ENCODE assay signal across 8 cellular contexts in the genomic region with DNA sequence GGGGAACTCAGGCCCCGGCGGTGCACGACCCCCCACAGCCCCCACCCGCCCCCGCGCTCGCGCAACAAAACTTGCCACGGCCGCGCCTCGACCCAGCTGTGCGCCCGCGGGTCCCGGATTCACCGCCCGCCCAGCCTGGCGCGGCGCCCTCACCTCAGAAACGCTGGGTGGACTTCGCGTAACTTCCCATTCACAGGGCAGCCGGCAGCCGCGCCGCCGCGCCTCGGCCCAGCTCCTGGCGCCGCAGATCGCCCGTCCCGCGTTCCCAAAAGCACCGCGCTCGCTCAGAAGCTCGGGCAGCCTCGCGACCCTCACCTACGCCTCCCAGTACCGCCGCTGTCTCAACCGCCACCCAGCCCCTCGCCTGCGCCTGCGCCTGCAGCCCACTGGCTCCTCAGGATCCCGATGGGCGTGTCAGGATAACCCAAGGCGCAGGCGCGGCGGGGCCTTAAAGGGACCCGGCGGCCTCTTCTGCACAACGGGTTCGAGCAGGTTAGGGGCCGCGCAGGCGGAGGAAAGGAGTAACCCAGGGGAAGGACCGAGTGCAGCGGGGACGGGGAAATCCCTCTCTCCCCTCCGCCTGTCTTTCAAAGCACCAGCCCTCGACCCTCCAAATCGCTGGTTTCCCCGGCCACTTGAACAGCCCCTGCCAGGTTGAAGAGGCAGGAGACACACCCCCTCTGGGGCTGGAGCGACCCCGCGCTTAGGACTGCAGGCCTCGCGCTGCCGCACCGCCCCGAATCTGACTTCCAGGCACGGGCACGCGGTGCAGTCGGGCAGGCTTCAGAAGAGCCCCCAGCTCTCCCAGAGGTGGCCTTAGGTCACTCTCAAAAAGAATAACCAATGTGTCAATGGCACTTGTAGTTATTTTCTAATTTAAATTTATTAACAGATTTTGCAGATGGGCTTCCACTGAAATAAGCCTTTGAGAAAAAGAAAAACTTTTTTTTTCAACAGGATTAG. TPM values are rescaled to one million over a fixed set of nuclear protein-coding genes. Genes with fewer than 3 reads are reported as not detected.
DNase-seq lines count a peak whose midpoint lies in the region; ATAC-seq, FAIRE-seq and TF ChIP-seq lines count a peak whose summit lies in the region.

A gene (minus strand): TSS at position 380 of the 963 bp plus-strand sequence.

- H3K9me3 ChIP-seq in DND-41 (ENCODE audit: insufficient read depth, low read length, severe bottlenecking) (no peaks in the 10 kb centered on the region), Karpas-422 (ENCODE audit: low read length) (no peaks in the 10 kb centered on the region)

- H3K9me3 Mint-ChIP-seq in GM23338 = no peaks in the 10 kb centered on the region
- H3K9me3 Mint-ChIP-seq in naive B cell = no peaks in the 10 kb centered on the region

- H3K27ac ChIP-seq in DND-41 (ENCODE audit: low read length) (peak within 1 kb of the TSS; percentile 72), GM23338 (ENCODE audit: low read depth) (no peak within 1 kb of the TSS), Karpas-422 (ENCODE audit: low read length) (no peak within 1 kb of the TSS)

- peaks cover 10% of the 10 kb centered on the region for H3F3A ChIP-seq in GM23338 (replicated peaks; ENCODE audit: low read depth)

- H3K4me1 ChIP-seq in DND-41 (ENCODE audit: insufficient read depth, low read length) (peaks cover 33% of the 10 kb centered on the region), GM23338 (ENCODE audit: insufficient read depth) (peaks cover 18% of the 10 kb centered on the region), Karpas-422 (ENCODE audit: low read length) (peaks cover 26% of the 10 kb centered on the region)

- H2AFZ ChIP-seq in DND-41 (ENCODE audit: low read depth, low read length) (peak within 1 kb of the TSS; percentile 77), GM23338 (peak within 1 kb of the TSS; percentile 97), Karpas-422 (ENCODE audit: low read length) (peak within 1 kb of the TSS; percentile 99)

- peak within 1 kb of the TSS; percentile 69 for H3K9ac ChIP-seq in DND-41 (ENCODE audit: low read depth, low read length)
- peak within 1 kb of the TSS; percentile 80 for H3K9ac ChIP-seq in Karpas-422 (ENCODE audit: low read length)

- H4K20me1 ChIP-seq in DND-41 (ENCODE audit: insufficient read depth, low read length) (peaks cover 9% of the 10 kb centered on the region; the same call in 1 of the 2 replicates), GM23338 (replicated peaks; ENCODE audit: insufficient read depth) (peaks cover 24% of the 10 kb centered on the region), Karpas-422 (ENCODE audit: insufficient read depth, low read depth, low read length) (peaks cover 5% of the 10 kb centered on the region; the same call in 1 of the 2 replicates)

- H3K4me3 Mint-ChIP-seq in GM23338 (no peak within 1 kb of the TSS), naive B cell (no peak within 1 kb of the TSS)

- FAIRE-seq in RCC 7860 (lab: Jason Lieb, UNC) = no peak

- ATAC-seq in DND-41 (ENCODE audit: insufficient read depth, low read depth) (peak; percentile 98), GM23338 (peak; percentile 95), naive B cell (ENCODE audit: low read depth in 2 of 2) (peak; percentile 85 to 87)

- H3K4me1 Mint-ChIP-seq in GM23338 = no peaks in the 10 kb centered on the region
- H3K4me1 Mint-ChIP-seq in naive B cell = no peaks in the 10 kb centered on the region

- H3K4me3 ChIP-seq in DND-41 (ENCODE audit: low read depth in 1 of 2, low read length in 2 of 2) (peak within 1 kb of the TSS; percentile 50 to 73), GM23338 (peak within 1 kb of the TSS; percentile 78), Karpas-422 (ENCODE audit: low read length) (peak within 1 kb of the TSS; percentile 78), fibroblast of mammary gland (ENCODE audit: control insufficient read depth, low read depth, low read length) (peak within 1 kb of the TSS; percentile 78)

- H3K79me2 ChIP-seq in DND-41 (ENCODE audit: insufficient read depth, low read length) (peaks cover 43% of the 10 kb centered on the region), GM23338 (replicated peaks; ENCODE audit: insufficient read depth) (peaks cover 12% of the 10 kb centered on the region; the same call in 1 of the 2 replicates), Karpas-422 (ENCODE audit: low read length) (no peaks in the 10 kb centered on the region)

- DNase-seq in DND-41 (peak; percentile 99), GM23338 (ENCODE audit: low spot score) (peak; percentile 100), Karpas-422 (peak; percentile 99), RCC 7860 (ENCODE audit: low spot score) (peak; percentile 90), fibroblast of mammary gland (ENCODE audit: low read depth) (peak; percentile 89), naive B cell (peak; percentile 86)
- peak; percentile 76 to 87 for DNase-seq in activated T-helper 1 cell treated with anti-CD3 and anti-CD28 coated beads, Interleukin-2, amount 50 U/mL, for 16 hours (ENCODE audit: low read depth in 1 of 2, low spot score in 1 of 2)
- peak; percentile 97 to 98 for DNase-seq in stimulated activated CD8-positive, alpha-beta memory T cell treated with anti-CD3 and anti-CD28 coated beads, Interleukin-7, amount 100 ng/mL, for 48 hours (ENCODE audit: extremely low read depth in 1 of 2, low read depth in 1 of 2)

- H3K36me3 Mint-ChIP-seq in GM23338 (ENCODE audit: low read depth) (no peaks in the 10 kb centered on the region), naive B cell (no peaks in the 10 kb centered on the region)

- H3K27me3 ChIP-seq in DND-41 (ENCODE audit: insufficient read depth, low read length, poor library complexity) (no peaks in the 10 kb centered on the region), GM23338 (ENCODE audit: insufficient read depth) (peaks cover 52% of the 10 kb centered on the region), Karpas-422 (ENCODE audit: low read length) (0 out of 2 replicates have a peak, but pooled peaks cover 3% of the 10 kb centered on the region)

- H3K9me2 ChIP-seq in GM23338 (ENCODE audit: insufficient read depth) (no peaks in the 10 kb centered on the region), Karpas-422 (replicated peaks; ENCODE audit: insufficient read depth, low read length) (no peaks in the 10 kb centered on the region)

- TF ChIP-seq CTCF in DND-41 (IDR thresholded peaks at IDR 0.05; ENCODE audit: borderline replicate concordance, extremely low read depth, low read length, poor library complexity, severe bottlenecking) = peak; percentile 30
- TF ChIP-seq CTCF in GM23338 (conservative IDR thresholded peaks at IDR 0.05; ENCODE audit: low read depth in 2 of 2) = peak in 1 of 2 experiments; percentile 15; a peak in 2 of 4 replicates
- no peak for TF ChIP-seq CTCF in fibroblast of mammary gland (conservative IDR thresholded peaks at IDR 0.05; ENCODE audit: control insufficient read depth, insufficient read depth, low read depth, low read length)

- H3K27ac Mint-ChIP-seq in GM23338 = no peak within 1 kb of the TSS
- H3K27ac Mint-ChIP-seq in naive B cell = no peak within 1 kb of the TSS

- H3K36me3 ChIP-seq in DND-41 (ENCODE audit: insufficient read depth, low read length) (peaks cover 6% of the 10 kb centered on the region), GM23338 (ENCODE audit: insufficient read depth) (no peaks in the 10 kb centered on the region), Karpas-422 (ENCODE audit: insufficient read depth, low read length) (no peaks in the 10 kb centered on the region)

- H3K27me3 Mint-ChIP-seq in GM23338 (ENCODE audit: insufficient read depth, low read depth, poor library complexity) = no peaks in the 10 kb centered on the region
- H3K27me3 Mint-ChIP-seq in naive B cell = no peaks in the 10 kb centered on the region

- H3K4me2 ChIP-seq in DND-41 (ENCODE audit: insufficient read depth, low read length) (peak within 1 kb of the TSS; percentile 75), GM23338 (peak within 1 kb of the TSS; percentile 90), Karpas-422 (ENCODE audit: low read depth, low read length, poor library complexity, severe bottlenecking) (peak within 1 kb of the TSS; percentile 91)

TF ChIP-seq in GM23338, 12 proteins besides CTCF, POLR2A, EP300 and RAD21:
- TF ChIP-seq NANOG (IDR thresholded peaks at IDR 0.05; ENCODE audit: borderline replicate concordance) (no peak), ZNF331 (CRISPR knock-in tag; IDR thresholded peaks at IDR 0.05; ENCODE audit: low read depth) (no peak), EZH2phosphoT487 (IDR thresholded peaks at IDR 0.05; ENCODE audit: unreplicated experiment) (peak; percentile 78), POLR2AphosphoS5 (IDR thresholded peaks at IDR 0.05; ENCODE audit: low read depth) (peak; percentile 99), CREB1 (CRISPR knock-in tag; IDR thresholded peaks at IDR 0.05; ENCODE audit: low read depth) (no peak), ZNF114 (CRISPR knock-in tag; IDR thresholded peaks at IDR 0.05) (no peak), EZH2 (IDR thresholded peaks at IDR 0.05; ENCODE audit: low read depth, unreplicated experiment) (peak; percentile 77), STAT1 (IDR thresholded peaks at IDR 0.05; ENCODE audit: unreplicated experiment) (no peak)
- TF ChIP-seq, protein P1, sequence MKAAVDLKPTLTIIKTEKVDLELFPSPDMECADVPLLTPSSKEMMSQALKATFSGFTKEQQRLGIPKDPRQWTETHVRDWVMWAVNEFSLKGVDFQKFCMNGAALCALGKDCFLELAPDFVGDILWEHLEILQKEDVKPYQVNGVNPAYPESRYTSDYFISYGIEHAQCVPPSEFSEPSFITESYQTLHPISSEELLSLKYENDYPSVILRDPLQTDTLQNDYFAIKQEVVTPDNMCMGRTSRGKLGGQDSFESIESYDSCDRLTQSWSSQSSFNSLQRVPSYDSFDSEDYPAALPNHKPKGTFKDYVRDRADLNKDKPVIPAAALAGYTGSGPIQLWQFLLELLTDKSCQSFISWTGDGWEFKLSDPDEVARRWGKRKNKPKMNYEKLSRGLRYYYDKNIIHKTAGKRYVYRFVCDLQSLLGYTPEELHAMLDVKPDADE (IDR thresholded peaks at IDR 0.05) = peak; percentile 53

RNA-seq across cellular contexts. Expression of the gene that starts here (rescaled TPM):
- 7.5 and 11.8 TPM in 2 replicates for total RNA-seq in GM23338 (2014; rRNA removed; shearing (Covaris generic))
- polyA plus RNA-seq in GM23338 (2016; fragmentation: Nextera tagmentation; extraction: Ambion mirVana) (9.0 and 9.5 TPM in 2 replicates), naive B cell (ENCODE audit: low read depth in 6 of 6) (10 to 100 TPM in 4 of 6 donors, 1 to 10 TPM in 2; 7.1 to 17.3 (median 13.8) TPM)
- total RNA-seq in Karpas-422 (2014; rRNA removed; shearing (Covaris generic); ENCODE audit: low replicate concordance) = 8.5 and 18.4 TPM in 2 replicates
